In genomic region chr5:141945511-141946024, GRCh38 we compare ENCODE assay signal across 2 cellular contexts.
TF ChIP-seq lines count a peak whose summit lies in the region.

No MANE protein-coding gene starts in this region.

TF ChIP-seq in SK-N-SH, 30 proteins besides CTCF, POLR2A, EP300 and RAD21 (continued from another document):
- TF ChIP-seq GATA2 (CRISPR knock-in tag; IDR thresholded peaks at IDR 0.05): no peak
- no peak for TF ChIP-seq IRF3 (IDR thresholded peaks at IDR 0.05; ENCODE audit: low read depth, low read length)
- TF ChIP-seq ZBTB33 (IDR thresholded peaks at IDR 0.05; ENCODE audit: borderline replicate concordance, low read depth): no peak
- TF ChIP-seq ELF1 (IDR thresholded peaks at IDR 0.05): no peak
- no peak for TF ChIP-seq PBX3 (IDR thresholded peaks at IDR 0.05)
- TF ChIP-seq FOSL2 (IDR thresholded peaks at IDR 0.05; ENCODE audit: borderline replicate concordance, low read depth): no peak

TF ChIP-seq in SK-N-SH treated with all-trans-retinoic acid at 6 μM for 48 hours, 23 proteins besides CTCF, POLR2A, EP300 and RAD21 (continued from another document):
- TF ChIP-seq POU6F1 (CRISPR knock-in tag; IDR thresholded peaks at IDR 0.05; ENCODE audit: borderline replicate concordance, low read depth) (no peak), ESRRG (CRISPR knock-in tag; IDR thresholded peaks at IDR 0.05) (no peak), CSDC2 (CRISPR knock-in tag; IDR thresholded peaks at IDR 0.05) (no peak), ZC3H10 (CRISPR knock-in tag; IDR thresholded peaks at IDR 0.05) (no peak)
